8 cellular contexts compared by ENCODE assay signal in the genomic region with DNA sequence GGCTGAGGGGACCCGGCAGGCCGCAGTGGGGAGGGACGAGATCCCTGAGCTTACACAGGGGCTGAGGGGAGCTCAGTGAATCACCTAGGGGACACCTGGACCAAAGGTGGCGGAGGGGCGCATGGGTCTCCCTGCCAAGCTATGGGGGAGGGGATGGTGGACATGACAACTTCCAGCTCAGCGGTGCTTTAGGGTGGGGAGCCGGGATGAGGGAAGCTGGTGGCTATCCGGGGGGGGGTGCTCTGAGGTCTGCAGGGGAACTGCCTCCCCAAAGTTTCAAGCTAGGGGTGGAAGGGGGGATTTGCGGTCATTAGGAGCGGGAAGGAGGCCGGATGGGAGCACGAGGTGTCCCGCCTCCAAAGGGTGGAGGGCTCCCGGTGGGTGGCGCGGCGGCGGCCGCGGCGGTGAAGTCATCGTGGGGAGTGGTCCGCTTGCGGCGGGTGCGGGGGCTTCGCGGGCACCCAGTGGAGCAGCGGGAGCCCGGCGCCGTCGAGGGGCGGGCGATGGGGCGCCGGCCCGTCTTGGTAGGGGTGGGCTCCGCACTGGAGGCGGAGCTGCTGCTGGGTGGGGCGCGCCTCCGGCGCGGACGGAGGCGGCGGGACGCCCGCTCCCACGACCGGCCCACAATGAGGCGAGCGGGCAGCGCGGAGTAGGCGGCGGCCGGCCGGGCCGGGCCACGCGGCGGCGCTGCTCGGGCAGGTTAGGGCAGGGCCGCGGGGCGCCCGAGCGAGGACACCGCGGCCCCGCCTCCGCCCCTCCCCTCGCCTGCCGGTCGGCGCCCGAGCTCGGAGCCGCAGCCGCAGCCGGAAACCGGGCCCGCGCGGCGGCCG. TPM values are rescaled to one million over a fixed set of nuclear protein-coding genes. Genes with fewer than 3 reads are reported as not detected.
DNase-seq lines count a peak whose midpoint lies in the region; ATAC-seq, FAIRE-seq and TF ChIP-seq lines count a peak whose summit lies in the region.

A gene with protein sequence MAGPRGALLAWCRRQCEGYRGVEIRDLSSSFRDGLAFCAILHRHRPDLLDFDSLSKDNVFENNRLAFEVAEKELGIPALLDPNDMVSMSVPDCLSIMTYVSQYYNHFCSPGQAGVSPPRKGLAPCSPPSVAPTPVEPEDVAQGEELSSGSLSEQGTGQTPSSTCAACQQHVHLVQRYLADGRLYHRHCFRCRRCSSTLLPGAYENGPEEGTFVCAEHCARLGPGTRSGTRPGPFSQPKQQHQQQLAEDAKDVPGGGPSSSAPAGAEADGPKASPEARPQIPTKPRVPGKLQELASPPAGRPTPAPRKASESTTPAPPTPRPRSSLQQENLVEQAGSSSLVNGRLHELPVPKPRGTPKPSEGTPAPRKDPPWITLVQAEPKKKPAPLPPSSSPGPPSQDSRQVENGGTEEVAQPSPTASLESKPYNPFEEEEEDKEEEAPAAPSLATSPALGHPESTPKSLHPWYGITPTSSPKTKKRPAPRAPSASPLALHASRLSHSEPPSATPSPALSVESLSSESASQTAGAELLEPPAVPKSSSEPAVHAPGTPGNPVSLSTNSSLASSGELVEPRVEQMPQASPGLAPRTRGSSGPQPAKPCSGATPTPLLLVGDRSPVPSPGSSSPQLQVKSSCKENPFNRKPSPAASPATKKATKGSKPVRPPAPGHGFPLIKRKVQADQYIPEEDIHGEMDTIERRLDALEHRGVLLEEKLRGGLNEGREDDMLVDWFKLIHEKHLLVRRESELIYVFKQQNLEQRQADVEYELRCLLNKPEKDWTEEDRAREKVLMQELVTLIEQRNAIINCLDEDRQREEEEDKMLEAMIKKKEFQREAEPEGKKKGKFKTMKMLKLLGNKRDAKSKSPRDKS (plus strand): TSS at position 764 of the 830 bp plus-strand sequence. CDS start 126 bp downstream, outside the sequence.

- TF ChIP-seq POLR2A in endothelial cell of umbilical vein (IDR thresholded peaks at IDR 0.05; ENCODE audit: low read depth, low read length): peak; percentile 73

- peak within 1 kb of the TSS; percentile 55 to 76 (median 67) for H3K4me3 ChIP-seq in endothelial cell of umbilical vein (replicated peaks in 1 of 3; ENCODE audit: insufficient read depth in 1 of 3, low read depth in 1 of 3, low read length in 3 of 3)
- H3K4me3 ChIP-seq in mucosa of descending colon: peak within 1 kb of the TSS; percentile 67

- H3K4me2 ChIP-seq in endothelial cell of umbilical vein (ENCODE audit: insufficient read depth, low read length): peak within 1 kb of the TSS; percentile 73

- H3K36me3 ChIP-seq in endothelial cell of umbilical vein (ENCODE audit: control insufficient read depth in 2 of 2, extremely low read depth in 1 of 2, insufficient read depth in 2 of 2, low read length in 2 of 2): peaks cover 0 to 2% of the 10 kb centered on the region in 2 experiments
- H3K36me3 ChIP-seq in mucosa of descending colon (ENCODE audit: low read depth): no peaks in the 10 kb centered on the region

- peak within 1 kb of the TSS; percentile 35 for H2AFZ ChIP-seq in endothelial cell of umbilical vein (ENCODE audit: low read depth, low read length)

- no peaks in the 10 kb centered on the region for H4K20me1 ChIP-seq in endothelial cell of umbilical vein (replicated peaks; ENCODE audit: control insufficient read depth, extremely low read depth, insufficient read depth, low read length)

- POLR2A ChIA-PET in endothelial cell of umbilical vein (lab: Charles Lee): interaction anchor here (1.2 to 1.3 kb wide), 2 partner anchors 9 to 10 kb away, joined by 3 read pairs; no protein-coding TSS in a partner anchor

- peak; percentile 67 for ATAC-seq in HG02973 (IDR thresholded peaks at IDR 0.05; ENCODE audit: unreplicated experiment)
- ATAC-seq in mucosa of descending colon: peak; percentile 94

- H3K4me1 ChIP-seq in endothelial cell of umbilical vein (ENCODE audit: control insufficient read depth, extremely low read depth, insufficient read depth, low read length) (peaks cover 20% of the 10 kb centered on the region), mucosa of descending colon (ENCODE audit: low read depth) (peaks cover 4% of the 10 kb centered on the region)

- TF ChIP-seq CTCF in endothelial cell of umbilical vein (IDR thresholded peaks at IDR 0.05; ENCODE audit: extremely low read depth in 1 of 2, insufficient read depth in 1 of 2, low read depth in 1 of 2, low read length in 2 of 2) (no peak), mucosa of descending colon (IDR thresholded peaks at IDR 0.05) (peak; percentile 39)

- H3K79me2 ChIP-seq in endothelial cell of umbilical vein (ENCODE audit: control insufficient read depth, insufficient read depth, low read length): peaks cover 26% of the 10 kb centered on the region

- H3K27me3 ChIP-seq in endothelial cell of umbilical vein (ENCODE audit: control insufficient read depth in 2 of 2, insufficient read depth in 2 of 2, low read length in 2 of 2): no peaks in the 10 kb centered on the region

- intact Hi-C loops in endothelial cell of umbilical vein (cut with micrococcal nuclease): loop anchor here (1.0 to 5.0 kb wide), 2 partner anchors 29 to 47 kb away; a partner anchor contains a TSS
- intact Hi-C loops in mucosa of descending colon (cut with DNase I, micrococcal nuclease): no loop called here

- DNase-seq in NK-92 treated with Interleukin-12 subunit alpha and Interleukin-12 subunit beta, amount 100 ng/mL, for 24 hours (lab: John Stamatoyannopoulos, UW): peak; percentile 25
- DNase-seq in NK-92 (lab: John Stamatoyannopoulos, UW; ENCODE audit: unreplicated experiment) (no peak), NCI-H748 (lab: John Stamatoyannopoulos, UW; ENCODE audit: unreplicated experiment) (peak; percentile 61), endothelial cell of umbilical vein (ENCODE audit: low read depth, low spot score) (peak; percentile 69), mucosa of descending colon (peak; percentile 79 to 87 (median 80))
- peak; percentile 18 to 41 (median 28) for DNase-seq in activated CD8-positive, alpha-beta memory T cell treated with anti-CD3 and anti-CD28 coated beads for 48 hours (ENCODE audit: low read depth in 2 of 3, low spot score in 2 of 3)
- DNase-seq in stimulated activated CD8-positive, alpha-beta memory T cell treated with anti-CD3 and anti-CD28 coated beads, Interleukin-4, amount 100 ng/mL, for 48 hours: peak; percentile 75

- dilution Hi-C loops in endothelial cell of umbilical vein (cut with MboI; ENCODE audit: extremely low pct_ligation_motif_present, low sequenced_read_pairs): no loop called here

- peak within 1 kb of the TSS; percentile 84 for H3K9ac ChIP-seq in endothelial cell of umbilical vein (replicated peaks; ENCODE audit: extremely low read depth, insufficient read depth, low read length)

- H3K27ac ChIP-seq in endothelial cell of umbilical vein (ENCODE audit: insufficient read depth, low read depth, low read length): peak within 1 kb of the TSS; percentile 94

- CTCF ChIA-PET in endothelial cell of umbilical vein (lab: Charles Lee): interaction anchor here (0.9 to 2.3 kb wide), 12 partner anchors 9 to 103 kb away, joined by 3 to 21 read pairs (median 6); a partner anchor contains a TSS

- H3K9me3 ChIP-seq in endothelial cell of umbilical vein (replicated peaks; ENCODE audit: control insufficient read depth, insufficient read depth, low read length) (no peaks in the 10 kb centered on the region), mucosa of descending colon (no peaks in the 10 kb centered on the region)

- H3K9me1 ChIP-seq in endothelial cell of umbilical vein (replicated peaks; ENCODE audit: control insufficient read depth, extremely low read depth, insufficient read depth, low read length): no peaks in the 10 kb centered on the region

- FAIRE-seq in endothelial cell of umbilical vein (lab: Jason Lieb, UNC): peak; percentile 64

- BruUV-seq in endothelial cell of umbilical vein (replicated peaks; lab: Mats Ljungman, UMichigan): TSS peak; percentile 61

TF ChIP-seq in endothelial cell of umbilical vein, 7 proteins besides CTCF, POLR2A, EP300 and RAD21:
- TF ChIP-seq POLR2AphosphoS5 (IDR thresholded peaks at IDR 0.05; ENCODE audit: insufficient read depth, low read depth, low read length): peak; percentile 74
- TF ChIP-seq, protein P1, sequence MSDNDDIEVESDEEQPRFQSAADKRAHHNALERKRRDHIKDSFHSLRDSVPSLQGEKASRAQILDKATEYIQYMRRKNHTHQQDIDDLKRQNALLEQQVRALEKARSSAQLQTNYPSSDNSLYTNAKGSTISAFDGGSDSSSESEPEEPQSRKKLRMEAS (IDR thresholded peaks at IDR 0.05; ENCODE audit: insufficient read depth, insufficient read length): no peak

RNA-seq across cellular contexts. Expression of the gene that starts here (rescaled TPM):
- total RNA-seq in endothelial cell of umbilical vein (65.2 and 66.9 TPM in 2 replicates), mucosa of descending colon (100 to 1,000 TPM in 1 of 3 donors, 10 to 100 TPM in 2; 26.1 to 100 (median 28.6) TPM)
- 23.9 and 30.5 TPM in 2 replicates for polyA plus RNA-seq in endothelial cell of umbilical vein
- polyA plus RNA-seq in endothelial cell of umbilical vein (2011; cell fraction: cytosol; rRNA removed): 23.5 and 29.4 TPM in 2 replicates
- 29.8 and 31.4 TPM in 2 replicates for polyA plus RNA-seq in endothelial cell of umbilical vein (2011; cell fraction: nucleus; rRNA removed)
- polyA plus RNA-seq in endothelial cell of umbilical vein (2012): 24.7 and 30.0 TPM in 2 replicates
- 40.6 and 41.1 TPM in 2 replicates for polyA minus RNA-seq in endothelial cell of umbilical vein
- polyA minus RNA-seq in endothelial cell of umbilical vein (2011; cell fraction: cytosol; rRNA and poly(A)+ RNA removed): 23.2 TPM
- polyA minus RNA-seq in endothelial cell of umbilical vein (2011; cell fraction: nucleus; rRNA and poly(A)+ RNA removed): 18.3 and 29.6 TPM in 2 replicates
